8 cellular contexts compared by ENCODE assay signal in the genomic region with DNA sequence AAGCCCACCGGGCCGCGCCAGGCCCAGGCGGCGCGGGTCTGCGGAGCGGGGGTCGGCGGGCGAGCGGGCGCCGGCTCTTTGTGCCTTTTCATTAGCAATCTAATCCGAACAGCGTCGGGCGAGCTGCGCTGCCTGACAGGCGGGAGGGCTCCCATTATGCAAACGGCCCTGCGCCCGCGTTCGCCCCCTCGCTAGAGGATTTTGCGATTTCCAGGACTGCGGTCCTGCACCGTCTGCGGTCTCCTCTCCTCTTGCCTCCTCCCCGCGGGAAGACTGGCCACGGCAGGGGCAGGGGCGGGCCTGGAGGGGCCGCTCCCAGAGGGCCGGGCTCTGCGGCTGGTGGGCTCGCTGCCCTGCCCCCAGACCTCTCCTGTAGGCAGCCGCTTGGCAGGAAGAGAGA. TPM values are rescaled to one million over a fixed set of nuclear protein-coding genes. Genes with fewer than 3 reads are reported as not detected.
DNase-seq lines count a peak whose midpoint lies in the region; ATAC-seq, FAIRE-seq and TF ChIP-seq lines count a peak whose summit lies in the region.
"Not testable (repeated sequence)": the region's sequence is repeated elsewhere in the genome, so short reads cannot be mapped to it uniquely, and the experiment has no call there.

No MANE protein-coding gene starts in this region.

- H2AFZ ChIP-seq in keratinocyte (ENCODE audit: control insufficient read depth, low read length), result not testable (repeated sequence)

- H3K27ac Mint-ChIP-seq in progenitor cell of endocrine pancreas, result peak overlapping the region; percentile 87

- not testable (repeated sequence) for H3K27me3 Mint-ChIP-seq in progenitor cell of endocrine pancreas

- H3K36me3 Mint-ChIP-seq in progenitor cell of endocrine pancreas (ENCODE audit: insufficient read depth), result not testable (repeated sequence)

- 0% methylated on average over 12 of the region's 39 CpGs for WGBS in HUES64

- not testable (repeated sequence) for FAIRE-seq in keratinocyte (lab: Jason Lieb, UNC)

- dilution Hi-C loops in keratinocyte (cut with MboI; ENCODE audit: extremely low pct_ligation_motif_present, low sequenced_read_pairs), result not testable (repeated sequence)

- not testable (repeated sequence) for H3K36me3 ChIP-seq in HUES64 (ENCODE audit: insufficient read depth, low read length); colonic mucosa; keratinocyte (ENCODE audit: control insufficient read depth in 2 of 2, extremely low read depth in 1 of 2, insufficient read depth in 2 of 2, low read length in 2 of 2); upper lobe of right lung

- not testable (repeated sequence) for H3K27ac ChIP-seq in HUES64 (ENCODE audit: low read depth, low read length); colonic mucosa; keratinocyte (ENCODE audit: control insufficient read depth, insufficient read depth, low read length); upper lobe of right lung

- not testable (repeated sequence) for H3K9me1 ChIP-seq in keratinocyte (ENCODE audit: control insufficient read depth, extremely low read depth, insufficient read depth, low read length)

- not testable (repeated sequence) for H3K27me3 ChIP-seq in HUES64 (ENCODE audit: insufficient read depth, low read length); colonic mucosa; keratinocyte (ENCODE audit: control insufficient read depth, extremely low read depth, insufficient read depth, low read length); upper lobe of right lung

- H3K4me3 ChIP-seq in HUES64 (ENCODE audit: low read length) (peak overlapping the region; percentile 50), colonic mucosa (peak overlapping the region; percentile 38), keratinocyte (ENCODE audit: control insufficient read depth in 2 of 3, extremely low read depth in 1 of 3, insufficient read depth in 2 of 3, low read depth in 1 of 3, low read length in 3 of 3) (peak overlapping the region in 2 of 3 experiments; percentile 28 to 44), upper lobe of right lung (peak overlapping the region; percentile 53)

- not testable (repeated sequence) for H4K20me1 ChIP-seq in keratinocyte (ENCODE audit: control insufficient read depth, extremely low read depth, insufficient read depth, low read length)

- not testable (repeated sequence) for H3K79me2 ChIP-seq in keratinocyte (ENCODE audit: control insufficient read depth, insufficient read depth, low read length)

- intact Hi-C loops in colonic mucosa (cut with DNase I); upper lobe of right lung (cut with DNase I): not testable (repeated sequence)

- H3K9me3 Mint-ChIP-seq in progenitor cell of endocrine pancreas (ENCODE audit: low read depth), result not testable (repeated sequence)

- H3K9me3 ChIP-seq in HUES64 (ENCODE audit: insufficient read depth, low read depth, low read length); colonic mucosa; keratinocyte (ENCODE audit: control insufficient read depth, low read depth, low read length); upper lobe of right lung: not testable (repeated sequence)

- not testable (repeated sequence) for TF ChIP-seq CTCF in colonic mucosa (IDR thresholded peaks at IDR 0.05); keratinocyte (optimal IDR thresholded peaks at IDR 0.05 in 1 of 3, IDR thresholded peaks at IDR 0.05 in 1 of 3, conservative IDR thresholded peaks at IDR 0.05 in 1 of 3; ENCODE audit: extremely low read depth in 1 of 3, insufficient read depth in 2 of 3, low read length in 3 of 3); progenitor cell of endocrine pancreas (IDR thresholded peaks at IDR 0.05; ENCODE audit: unreplicated experiment); upper lobe of right lung (IDR thresholded peaks at IDR 0.05)

- H3K4me2 ChIP-seq in keratinocyte (ENCODE audit: control insufficient read depth, extremely low read depth, insufficient read depth, low read depth, low read length), result not testable (repeated sequence)

- H3K4me1 ChIP-seq in HUES64 (ENCODE audit: insufficient read depth, low read length); colonic mucosa; keratinocyte (ENCODE audit: control insufficient read depth, extremely low read depth, insufficient read depth, low read length); upper lobe of right lung: not testable (repeated sequence)

- DNase-seq in activated CD8-positive, alpha-beta memory T cell treated with anti-CD3 and anti-CD28 coated beads for 24 hours, result peak; percentile 60
- DNase-seq in colonic mucosa, result peak; percentile 40
- DNase-seq in keratinocyte (ENCODE audit: low read depth, low spot score), result not testable (repeated sequence)
- DNase-seq in progenitor cell of endocrine pancreas (ENCODE audit: low spot score, unreplicated experiment), result peak; percentile 34
- peak; percentile 70 for DNase-seq in upper lobe of right lung

- H3K4me1 Mint-ChIP-seq in progenitor cell of endocrine pancreas (ENCODE audit: low read depth), result not testable (repeated sequence)

- not testable (repeated sequence) for H3K9ac ChIP-seq in HUES64 (ENCODE audit: low read depth, low read length); colonic mucosa (ENCODE audit: low read depth in 2 of 2, low read length in 2 of 2)
- peak overlapping the region; percentile 41 for H3K9ac ChIP-seq in keratinocyte (ENCODE audit: control insufficient read depth, extremely low read depth, insufficient read depth, low read length)

- peak; percentile 29 for ATAC-seq in GM19025 (IDR thresholded peaks at IDR 0.05; ENCODE audit: low read depth, unreplicated experiment)
- peak; percentile 9 for ATAC-seq in HG02623 (IDR thresholded peaks at IDR 0.05; ENCODE audit: unreplicated experiment)
- peak; percentile 6 for ATAC-seq in upper lobe of right lung

- H3K4me3 Mint-ChIP-seq in progenitor cell of endocrine pancreas (ENCODE audit: low read depth), result peak overlapping the region; percentile 70

RNA-seq across cellular contexts. Expression of a gene that starts 0.6 kb away (rescaled TPM):
- polyA plus RNA-seq in HUES64 (2013, experiment 1 of 2), result 14.1 TPM
- 17.1 TPM for polyA plus RNA-seq in HUES64 (2013, experiment 2 of 2)
- total RNA-seq in colonic mucosa, result 1 to 10 TPM; 6.0 to 6.3 TPM
- 1.1 to 1.5 TPM (median 1.2 TPM) in 3 replicates for polyA plus RNA-seq in keratinocyte
- polyA plus RNA-seq in keratinocyte (2011; ENCODE audit: low read depth), result 0.60 TPM
- polyA plus RNA-seq in keratinocyte (2011; cell fraction: cytosol; rRNA removed), result 0.47 and 0.69 TPM in 2 replicates
- polyA plus RNA-seq in keratinocyte (2011; cell fraction: nucleus; rRNA removed), result 4.3 and 5.0 TPM in 2 replicates
- 1.8 TPM in 2 replicates for polyA plus RNA-seq in keratinocyte (2012; ENCODE audit: low replicate concordance)
- 2.3 to 4.4 TPM (median 2.7 TPM) in 3 replicates for polyA minus RNA-seq in keratinocyte
- polyA minus RNA-seq in keratinocyte (2011; cell fraction: cytosol; rRNA and poly(A)+ RNA removed), result 1.2 TPM
- 5.5 TPM in 2 replicates for polyA minus RNA-seq in keratinocyte (2011; cell fraction: nucleus; rRNA and poly(A)+ RNA removed)
- 40.8 and 43.9 TPM in 2 replicates for total RNA-seq in progenitor cell of endocrine pancreas
- total RNA-seq in upper lobe of right lung, result 5.1 TPM

RNA-seq across cellular contexts. Expression of a gene that starts 34.3 kb away (rescaled TPM):
- 0.10 TPM for polyA plus RNA-seq in HUES64 (2013, experiment 1 of 2)
- 0.25 TPM for polyA plus RNA-seq in HUES64 (2013, experiment 2 of 2)
- total RNA-seq in colonic mucosa (under 1 TPM; 0.05 to 0.11 TPM), progenitor cell of endocrine pancreas (0.65 and 1.3 TPM in 2 replicates), upper lobe of right lung (0.09 TPM)
- not detected in 3 replicates for polyA plus RNA-seq in keratinocyte
- not detected for polyA plus RNA-seq in keratinocyte (2011; ENCODE audit: low read depth)
- polyA plus RNA-seq in keratinocyte (2011; cell fraction: cytosol; rRNA removed), result not detected in 2 replicates
- not detected in 2 replicates for polyA plus RNA-seq in keratinocyte (2011; cell fraction: nucleus; rRNA removed)
- polyA plus RNA-seq in keratinocyte (2012; ENCODE audit: low replicate concordance), result not detected in 2 replicates
- not detected in 3 replicates for polyA minus RNA-seq in keratinocyte
- not detected for polyA minus RNA-seq in keratinocyte (2011; cell fraction: cytosol; rRNA and poly(A)+ RNA removed)
- not detected in 2 replicates for polyA minus RNA-seq in keratinocyte (2011; cell fraction: nucleus; rRNA and poly(A)+ RNA removed)

RNA-seq across cellular contexts. Expression of a gene that starts 49.4 kb away (rescaled TPM):
- 1.7 TPM for polyA plus RNA-seq in HUES64 (2013, experiment 1 of 2)
- 1.4 TPM for polyA plus RNA-seq in HUES64 (2013, experiment 2 of 2)
- total RNA-seq in colonic mucosa (1 to 10 TPM in 1 of 2 donors, under 1 TPM in 1; 0.80 to 3.3 TPM), progenitor cell of endocrine pancreas (4.1 and 5.1 TPM in 2 replicates), upper lobe of right lung (4.0 TPM)
- polyA plus RNA-seq in keratinocyte, result 0.27 to 0.68 TPM (median 0.31 TPM) in 3 replicates
- not detected for polyA plus RNA-seq in keratinocyte (2011; ENCODE audit: low read depth)
- 0.12 and 0.36 TPM in 2 replicates for polyA plus RNA-seq in keratinocyte (2011; cell fraction: cytosol; rRNA removed)
- 2.1 and 2.3 TPM in 2 replicates for polyA plus RNA-seq in keratinocyte (2011; cell fraction: nucleus; rRNA removed)
- 0.83 and 1.1 TPM in 2 replicates for polyA plus RNA-seq in keratinocyte (2012; ENCODE audit: low replicate concordance)
- polyA minus RNA-seq in keratinocyte, result 0.43 to 0.77 TPM in 2 of 3 replicates, not detected in the other
- polyA minus RNA-seq in keratinocyte (2011; cell fraction: cytosol; rRNA and poly(A)+ RNA removed), result 4.0 TPM
- 1.0 and 1.1 TPM in 2 replicates for polyA minus RNA-seq in keratinocyte (2011; cell fraction: nucleus; rRNA and poly(A)+ RNA removed)
